ENCODE assay signal across 1 cellular context in genomic region chr10:3890602-3891352, GRCh38.
TF ChIP-seq lines count a peak whose summit lies in the region.

No MANE protein-coding gene starts in this region.

TF ChIP-seq in K562, 482 proteins besides CTCF, POLR2A, EP300 and RAD21 (continued from another document and continues in another):
- TF ChIP-seq ZNF609 (CRISPR knock-in tag; IDR thresholded peaks at IDR 0.05; ENCODE audit: borderline replicate concordance) (no peak), ZKSCAN3 (CRISPR knock-in tag; IDR thresholded peaks at IDR 0.05) (peak; percentile 81), ZBTB40 (IDR thresholded peaks at IDR 0.05) (no peak), ZBTB40 (CRISPR knock-in tag; IDR thresholded peaks at IDR 0.05) (no peak), HMG20A (CRISPR knock-in tag; conservative IDR thresholded peaks at IDR 0.05) (0 out of 2 replicates have a peak, but pooled peaks have one; percentile 71), ZNF589 (CRISPR knock-in tag; IDR thresholded peaks at IDR 0.05; ENCODE audit: low read depth) (peak; percentile 100), CCNT2 (IDR thresholded peaks at IDR 0.05; ENCODE audit: borderline replicate concordance, extremely low read depth, insufficient read length, low read depth, low read length) (peak; percentile 36), PHF20 (IDR thresholded peaks at IDR 0.05; ENCODE audit: partially characterized antibody) (no peak), XRCC3 (IDR thresholded peaks at IDR 0.05) (no peak), GATAD2A (IDR thresholded peaks at IDR 0.05) (peak; percentile 56; the same call in 1 of the 2 replicates), HDAC1 (IDR thresholded peaks at IDR 0.05) (no peak), TCF15 (CRISPR knock-in tag; IDR thresholded peaks at IDR 0.05) (peak; percentile 97), ZNF785 (CRISPR knock-in tag; IDR thresholded peaks at IDR 0.05) (peak; percentile 77; the same call in 1 of the 2 replicates), TFAP4 (CRISPR knock-in tag; IDR thresholded peaks at IDR 0.05; ENCODE audit: borderline replicate concordance) (no peak), KAT7 (CRISPR knock-in tag; IDR thresholded peaks at IDR 0.05; ENCODE audit: borderline replicate concordance) (no peak), ARID2 (IDR thresholded peaks at IDR 0.05) (no peak), CBFA2T3 (IDR thresholded peaks at IDR 0.05) (no peak), HMGXB4 (CRISPR knock-in tag; IDR thresholded peaks at IDR 0.05) (no peak), SIN3A (IDR thresholded peaks at IDR 0.05; ENCODE audit: borderline replicate concordance in 2 of 2, control insufficient read depth in 1 of 2, low read depth in 2 of 2, low read length in 2 of 2) (no peak), NFXL1 (CRISPR knock-in tag; IDR thresholded peaks at IDR 0.05) (peak; percentile 98), ZNF23 (CRISPR knock-in tag; IDR thresholded peaks at IDR 0.05) (peak; percentile 72; the same call in 1 of the 2 replicates), ZNF778 (CRISPR knock-in tag; IDR thresholded peaks at IDR 0.05) (no peak), MEF2D (tag; conservative IDR thresholded peaks at IDR 0.05; ENCODE audit: low read depth) (peak; percentile 98), ELK3 (CRISPR knock-in tag; IDR thresholded peaks at IDR 0.05) (peak; percentile 95), ZNF644 (tag; IDR thresholded peaks at IDR 0.05; ENCODE audit: low read depth) (peak; percentile 99), KAT8 (IDR thresholded peaks at IDR 0.05; ENCODE audit: low read depth) (no peak), KLF16 (IDR thresholded peaks at IDR 0.05) (peak; percentile 74; the same call in 1 of the 2 replicates), NUFIP1 (IDR thresholded peaks at IDR 0.05; ENCODE audit: partially characterized antibody) (no peak), ZBTB8A (IDR thresholded peaks at IDR 0.05; ENCODE audit: partially characterized antibody) (no peak), SMAD1 (IDR thresholded peaks at IDR 0.05; ENCODE audit: low read depth, low read length, partially characterized antibody) (no peak), ZNF165 (CRISPR knock-in tag; IDR thresholded peaks at IDR 0.05; ENCODE audit: borderline replicate concordance) (peak; percentile 97), GTF2F1 (IDR thresholded peaks at IDR 0.05; ENCODE audit: low read depth, low read length) (no peak), ZBTB17 (CRISPR knock-in tag; IDR thresholded peaks at IDR 0.05) (peak; percentile 96), TEAD4 (IDR thresholded peaks at IDR 0.05; ENCODE audit: low read length) (no peak; the same call in 1 of the 2 replicates), TEAD4 (CRISPR knock-in tag; IDR thresholded peaks at IDR 0.05; ENCODE audit: borderline replicate concordance) (no peak), HNRNPL (IDR thresholded peaks at IDR 0.05; ENCODE audit: low read depth, low read length) (no peak), ERF (CRISPR knock-in tag; IDR thresholded peaks at IDR 0.05) (peak; percentile 99), E2F6 (IDR thresholded peaks at IDR 0.05; ENCODE audit: borderline replicate concordance in 1 of 2, extremely low read depth in 1 of 2, insufficient read depth in 1 of 2, insufficient read length in 1 of 2, low read depth in 1 of 2, low read length in 1 of 2, poor library complexity in 1 of 2, severe bottlenecking in 1 of 2) (no peak), TAF15 (IDR thresholded peaks at IDR 0.05; ENCODE audit: low read depth, low read length) (no peak), CTCFL (IDR thresholded peaks at IDR 0.05; ENCODE audit: borderline replicate concordance, insufficient read depth, low read depth, low read length, poor library complexity, severe bottlenecking) (no peak), SIX5 (IDR thresholded peaks at IDR 0.05; ENCODE audit: borderline replicate concordance in 1 of 2, insufficient read depth in 1 of 2, low read depth in 1 of 2, low read length in 2 of 2) (no peak), NR1H2 (CRISPR knock-in tag; IDR thresholded peaks at IDR 0.05) (no peak), ZNF668 (CRISPR knock-in tag; IDR thresholded peaks at IDR 0.05) (peak; percentile 99), SIN3B (IDR thresholded peaks at IDR 0.05; ENCODE audit: low read depth) (no peak)
